ENCODE assay signal across 19 cellular contexts in the genomic region with DNA sequence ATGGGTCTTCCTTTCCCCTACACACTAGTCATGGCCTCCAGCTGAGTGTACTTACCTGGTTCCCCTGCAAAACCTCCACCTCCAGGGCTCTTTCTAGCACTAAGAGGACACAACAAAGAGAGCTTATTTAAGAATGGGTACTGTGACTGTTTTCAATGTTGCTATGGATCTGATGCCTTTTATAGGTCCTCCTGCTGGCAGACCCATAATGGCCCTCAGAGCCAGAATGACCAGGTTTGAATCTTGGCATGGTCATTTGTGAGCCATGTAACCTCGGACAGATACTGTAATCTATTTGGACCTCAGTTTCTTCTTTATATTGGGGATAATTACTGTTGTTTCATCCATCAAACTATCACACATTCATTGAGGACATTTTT.
"Had no signal": no experiment of that assay in that cellular context is flagged by ENCODE, and none has a peak within 500 bp of the region (broad histone marks: within the 10 kb centered on the region; RNA-seq: fewer than 3 reads in every experiment).

No MANE protein-coding gene starts in this region.

- H3K9ac ChIP-seq: parathyroid adenoma had no signal

- ATAC-seq: esophagus mucosa, left lung had no signal

- H3K4me3 ChIP-seq: left lung, lung, prostate gland, smooth muscle cell, thyroid gland had no signal

- FAIRE-seq: endometrium, urothelium cell line had no signal

- H3K4me1 ChIP-seq: left lung, parathyroid adenoma, prostate gland, thyroid gland had no signal

- H3K9me3 ChIP-seq: left lung, prostate gland, thyroid gland had no signal

- H3K27me3 ChIP-seq: left lung, thyroid gland had no signal

- H3K4me2 ChIP-seq: smooth muscle cell had no signal

- H3K27ac ChIP-seq: left lung, parathyroid adenoma, prostate gland, thyroid gland had no signal

- H3K79me2 ChIP-seq: parathyroid adenoma had no signal

- H2AFZ ChIP-seq: parathyroid adenoma had no signal

- DNase-seq: effector memory CD4-positive, alpha-beta T cell; head of caudate nucleus; hypothalamus; islet precursor cell; left lung; mesenchymal stem cell; midbrain; nephron progenitor cell; retina; stimulated activated CD4-positive, alpha-beta T cell treated with anti-CD3 and anti-CD28 coated beads, Interleukin-2, amount 100 ng/mL, for 48 hours; stimulated activated naive CD4-positive, alpha-beta T cell treated with Interleukin-2 at 50 U/mL for 16 hours; thyroid gland had no signal

- H3K36me3 ChIP-seq: left lung, prostate gland, thyroid gland had no signal
